Comparison of ENCODE assay signal across 1 cellular context in the genomic region with DNA sequence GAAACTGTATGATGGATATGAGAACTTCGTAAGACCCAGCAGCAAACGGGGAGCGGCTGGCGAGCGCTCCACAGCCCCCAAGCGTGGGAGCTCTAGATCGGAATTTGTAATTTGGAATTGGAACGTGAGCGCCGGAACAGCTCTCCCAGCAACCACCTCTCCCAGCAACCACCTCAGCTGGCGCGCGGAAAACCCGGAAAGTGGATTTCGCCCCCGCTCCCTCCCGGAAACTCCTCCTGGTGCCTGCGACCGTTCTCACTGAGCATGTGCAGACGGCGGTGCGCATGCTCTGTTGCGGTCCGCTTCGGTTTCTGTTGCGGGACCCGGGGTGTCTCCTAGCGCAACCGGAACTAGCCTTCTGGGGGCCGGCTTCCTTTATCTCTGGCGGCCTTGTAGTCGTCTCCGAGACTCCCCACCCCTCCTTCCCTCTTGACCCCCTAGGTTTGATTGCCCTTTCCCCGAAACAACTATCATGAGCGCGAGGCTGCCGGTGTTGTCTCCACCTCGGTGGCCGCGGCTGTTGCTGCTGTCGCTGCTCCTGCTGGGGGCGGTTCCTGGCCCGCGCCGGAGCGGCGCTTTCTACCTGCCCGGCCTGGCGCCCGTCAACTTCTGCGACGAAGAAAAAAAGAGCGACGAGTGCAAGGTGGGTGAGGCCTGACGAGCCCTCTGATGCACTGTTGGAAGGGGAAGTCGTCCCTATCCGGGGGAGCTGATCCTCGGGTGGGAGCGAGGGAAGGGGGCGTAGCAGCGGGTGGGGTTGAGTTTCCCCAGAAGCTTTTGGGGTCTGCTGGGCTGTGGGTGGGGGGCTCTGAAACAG.
TF ChIP-seq lines count a peak whose summit lies in the region.

TM9SF2 (plus strand) TSS at position 338 of the 817 bp plus-strand sequence; CDS start at position 473, 135 bp downstream.

TF ChIP-seq in K562, 482 proteins besides CTCF, POLR2A, EP300 and RAD21 (continued from another document):
- no peak for TF ChIP-seq DACH1 (IDR thresholded peaks at IDR 0.05; ENCODE audit: partially characterized antibody)
- peak; percentile 98 for TF ChIP-seq NEUROD1 (IDR thresholded peaks at IDR 0.05; ENCODE audit: borderline replicate concordance, low read depth, low read length, partially characterized antibody)
- no peak for TF ChIP-seq TRIM28 (IDR thresholded peaks at IDR 0.05)
- TF ChIP-seq ZNF766 (CRISPR knock-in tag; conservative IDR thresholded peaks at IDR 0.05) = no peak
